Comparison of ENCODE assay signal across 8 cellular contexts in genomic region chr7:28955723-28956607, GRCh38. TPM values are rescaled to one million over a fixed set of nuclear protein-coding genes. Genes with fewer than 3 reads are reported as not detected.
A peak's percentile ranks its signal among the peaks of the same experiment; 100 is the strongest.
DNase-seq lines count a peak whose midpoint lies in the region; ATAC-seq and TF ChIP-seq lines count a peak whose summit lies in the region.

No MANE protein-coding gene starts in this region.

- peak; percentile 60 for DNase-seq in AG20443 (ENCODE audit: low spot score)
- peak; percentile 90 for DNase-seq in GM23338 (ENCODE audit: low spot score)
- DNase-seq in RWPE2 (ENCODE audit: low spot score) = peak; percentile 72
- DNase-seq in endothelial cell (ENCODE audit: low spot score) = peak; percentile 87
- DNase-seq in mesenchymal stem cell = peak; percentile 55
- peak; percentile 77 for DNase-seq in testis
- no peak for DNase-seq in SJCRH30

- no peaks in the 10 kb centered on the region for H3K9me2 ChIP-seq in GM23338 (ENCODE audit: insufficient read depth)

- peak overlapping the region; percentile 52 to 100 for H2BK12ac ChIP-seq in mesenchymal stem cell (ENCODE audit: low read length in 2 of 2)

- no peak for TF ChIP-seq POLR2A in testis (IDR thresholded peaks at IDR 0.05)

- no peak overlapping the region for H2AK5ac ChIP-seq in mesenchymal stem cell (ENCODE audit: low read length, severe bottlenecking)

- H3K27me3 ChIP-seq in GM23338 (ENCODE audit: insufficient read depth) (peaks cover 71% of the 10 kb centered on the region), RWPE2 (ENCODE audit: insufficient read depth, poor library complexity, severe bottlenecking) (peaks cover 33% of the 10 kb centered on the region), mesenchymal stem cell (ENCODE audit: control insufficient read depth in 1 of 2, insufficient read depth in 1 of 2, low read length in 2 of 2) (peaks cover 44 to 56% of the 10 kb centered on the region in 2 experiments), testis (no peaks in the 10 kb centered on the region), SJCRH30 (no peaks in the 10 kb centered on the region)

- H3K4me2 ChIP-seq in GM23338 = peak overlapping the region; percentile 87
- peak overlapping the region; percentile 72 for H3K4me2 ChIP-seq in mesenchymal stem cell (ENCODE audit: low read length, poor library complexity, severe bottlenecking)

- peak; percentile 66 for ATAC-seq in GM23338
- ATAC-seq in RWPE2 (ENCODE audit: low read depth) = peak; percentile 49
- no peak for ATAC-seq in GM21717 (IDR thresholded peaks at IDR 0.05; ENCODE audit: unreplicated experiment)

- TF ChIP-seq CTCF in GM23338 (conservative IDR thresholded peaks at IDR 0.05; ENCODE audit: low read depth in 2 of 2) (peak; percentile 59 to 85), RWPE2 (IDR thresholded peaks at IDR 0.05; ENCODE audit: poor library complexity, severe bottlenecking) (peak; percentile 69), endothelial cell (IDR thresholded peaks at IDR 0.05; ENCODE audit: unreplicated experiment) (peak; percentile 70), testis (IDR thresholded peaks at IDR 0.05) (peak; percentile 6 to 45 (median 44))

- peak overlapping the region; percentile 99 for H2AFZ ChIP-seq in GM23338
- H2AFZ ChIP-seq in mesenchymal stem cell (ENCODE audit: low read depth, low read length) = peak overlapping the region; percentile 68

- H3K9ac ChIP-seq in mesenchymal stem cell (ENCODE audit: low read length) = peak overlapping the region; percentile 19

- no peak overlapping the region for H2BK5ac ChIP-seq in mesenchymal stem cell (ENCODE audit: low read depth, low read length, poor library complexity, severe bottlenecking)

- H4K91ac ChIP-seq in mesenchymal stem cell (ENCODE audit: low read length) = peak overlapping the region; percentile 85

- 9% methylated on average over 97 of the region's 104 CpGs for WGBS in mesenchymal stem cell
- WGBS in testis, 2 donors = 11% methylated on average over 65 of the region's 104 CpGs; no CpG with 5 or more reads in 1 of the 2 donors

- H3K27me3 Mint-ChIP-seq in GM23338 (ENCODE audit: insufficient read depth, low read depth, poor library complexity) = peaks cover 40% of the 10 kb centered on the region
- H3K27me3 Mint-ChIP-seq in endothelial cell (ENCODE audit: unreplicated experiment) = peaks cover 9% of the 10 kb centered on the region

- H3K4me3 ChIP-seq in GM23338 = peak overlapping the region; percentile 70
- peak overlapping the region; percentile 26 for H3K4me3 ChIP-seq in RWPE2 (ENCODE audit: severe bottlenecking)
- peak overlapping the region; percentile 37 to 75 for H3K4me3 ChIP-seq in mesenchymal stem cell (ENCODE audit: insufficient read depth in 1 of 2, low read depth in 1 of 2, low read length in 2 of 2)
- peak overlapping the region; percentile 51 to 54 for H3K4me3 ChIP-seq in testis
- H3K4me3 ChIP-seq in SJCRH30 = no peak overlapping the region; the same call in 1 of the 2 replicates

- H3K4ac ChIP-seq in mesenchymal stem cell (ENCODE audit: low read depth in 1 of 2, low read length in 2 of 2) = peak overlapping the region; percentile 15 to 89

- intact Hi-C loops in testis (cut with DNase I; ENCODE audit: low total_unique reads) = no loop called here

- no peaks in the 10 kb centered on the region for H3K9me3 ChIP-seq in RWPE2 (ENCODE audit: severe bottlenecking)
- H3K9me3 ChIP-seq in mesenchymal stem cell (ENCODE audit: control insufficient read depth, low read length) = peaks cover 2% of the 10 kb centered on the region
- H3K9me3 ChIP-seq in testis = no peaks in the 10 kb centered on the region
- H3K9me3 ChIP-seq in SJCRH30 (replicated peaks) = no peaks in the 10 kb centered on the region

- H2BK15ac ChIP-seq in mesenchymal stem cell (ENCODE audit: low read depth, poor library complexity, severe bottlenecking) = peak overlapping the region; percentile 29

- H3K4me1 Mint-ChIP-seq in GM23338 (peaks cover 33% of the 10 kb centered on the region), endothelial cell (ENCODE audit: unreplicated experiment) (peaks cover 9% of the 10 kb centered on the region)

- no peaks in the 10 kb centered on the region for H3K36me3 ChIP-seq in GM23338 (ENCODE audit: insufficient read depth)
- H3K36me3 ChIP-seq in RWPE2 (ENCODE audit: low read depth) = no peaks in the 10 kb centered on the region
- peaks cover 0 to 8% of the 10 kb centered on the region in 2 experiments for H3K36me3 ChIP-seq in mesenchymal stem cell (ENCODE audit: control insufficient read depth in 1 of 2, insufficient read depth in 2 of 2, low read depth in 1 of 2, low read length in 2 of 2)
- H3K36me3 ChIP-seq in testis (ENCODE audit: low read depth, missing control alignments) = no peaks in the 10 kb centered on the region
- no peaks in the 10 kb centered on the region for H3K36me3 ChIP-seq in SJCRH30

- H3K18ac ChIP-seq in mesenchymal stem cell (ENCODE audit: low read depth in 1 of 2, low read length in 2 of 2) = peak overlapping the region; percentile 65 to 92

- no peaks in the 10 kb centered on the region; the same call in 1 of the 2 replicates for H4K20me1 ChIP-seq in GM23338 (replicated peaks; ENCODE audit: insufficient read depth)

- no peaks in the 10 kb centered on the region for H3K79me2 ChIP-seq in GM23338 (replicated peaks; ENCODE audit: insufficient read depth)

- H3K9me3 Mint-ChIP-seq in GM23338 (no peaks in the 10 kb centered on the region), endothelial cell (ENCODE audit: unreplicated experiment) (no peaks in the 10 kb centered on the region)

- H3F3A ChIP-seq in GM23338 (replicated peaks; ENCODE audit: low read depth) = 0 out of 2 replicates have a peak, but pooled peaks cover 11% of the 10 kb centered on the region

- H3K23ac ChIP-seq in mesenchymal stem cell (ENCODE audit: low read length in 2 of 2) = peak overlapping the region; percentile 42 to 66

- peak overlapping the region in 1 of 2 experiments; percentile 96 for H3K14ac ChIP-seq in mesenchymal stem cell (ENCODE audit: low read length in 2 of 2)

- H4K8ac ChIP-seq in mesenchymal stem cell (ENCODE audit: low read length) = peak overlapping the region; percentile 97

- peak overlapping the region; percentile 88 for H2BK120ac ChIP-seq in mesenchymal stem cell (ENCODE audit: low read depth, low read length)

- no peaks in the 10 kb centered on the region for H3K79me1 ChIP-seq in mesenchymal stem cell (replicated peaks; ENCODE audit: low read length, poor library complexity, severe bottlenecking)

- H3K36me3 Mint-ChIP-seq in GM23338 (ENCODE audit: low read depth) (no peaks in the 10 kb centered on the region), endothelial cell (ENCODE audit: low read depth, unreplicated experiment) (no peaks in the 10 kb centered on the region)

- H3K4me1 ChIP-seq in GM23338 (ENCODE audit: insufficient read depth) (peaks cover 18% of the 10 kb centered on the region), RWPE2 (ENCODE audit: insufficient read depth, poor library complexity, severe bottlenecking) (no peaks in the 10 kb centered on the region), mesenchymal stem cell (ENCODE audit: control insufficient read depth, insufficient read depth, low read depth, low read length) (peaks cover 30% of the 10 kb centered on the region), testis (peaks cover 7% of the 10 kb centered on the region), SJCRH30 (peaks cover 30% of the 10 kb centered on the region)

- H3K4me3 Mint-ChIP-seq in GM23338 = peak overlapping the region; percentile 64
- peak overlapping the region; percentile 42 for H3K4me3 Mint-ChIP-seq in endothelial cell (ENCODE audit: unreplicated experiment)

- no peak overlapping the region for H3K27ac Mint-ChIP-seq in GM23338
- no peak overlapping the region for H3K27ac Mint-ChIP-seq in endothelial cell (ENCODE audit: unreplicated experiment)

- no peak overlapping the region for H3K27ac ChIP-seq in GM23338 (ENCODE audit: low read depth)
- no peak overlapping the region for H3K27ac ChIP-seq in RWPE2 (ENCODE audit: poor library complexity, severe bottlenecking)
- no peak overlapping the region for H3K27ac ChIP-seq in mesenchymal stem cell (ENCODE audit: low read length, poor library complexity, severe bottlenecking)
- no peak overlapping the region for H3K27ac ChIP-seq in testis
- no peak overlapping the region for H3K27ac ChIP-seq in SJCRH30

TF ChIP-seq in GM23338, 12 proteins besides CTCF, POLR2A, EP300 and RAD21:
- TF ChIP-seq POLR2AphosphoS5 (IDR thresholded peaks at IDR 0.05; ENCODE audit: low read depth) = peak; percentile 48; the same call in 1 of the 2 replicates
- no peak for TF ChIP-seq CREB1 (CRISPR knock-in tag; IDR thresholded peaks at IDR 0.05; ENCODE audit: low read depth)

RNA-seq across cellular contexts. Expression of gene TRIL, which starts 2.2 kb away (rescaled TPM):
- total RNA-seq in GM23338 (2014; rRNA removed; shearing (Covaris generic)) = 4.5 and 5.1 TPM in 2 replicates
- 0.95 and 1.2 TPM in 2 replicates for polyA plus RNA-seq in GM23338 (2016; fragmentation: Nextera tagmentation; extraction: Ambion mirVana)
- total RNA-seq in endothelial cell (ENCODE audit: unreplicated experiment) = 0.23 TPM
- 6.3 TPM for polyA plus RNA-seq in mesenchymal stem cell (2013, experiment 1 of 2)
- 6.2 TPM for polyA plus RNA-seq in mesenchymal stem cell (2013, experiment 2 of 2)
- total RNA-seq in testis = 1 to 10 TPM in 1 of 2 donors, under 1 TPM in 1; 0.99 to 1.3 TPM
- polyA plus RNA-seq in testis (ENCODE audit: insufficient read depth, low read depth, low replicate concordance) = 2.0 TPM
- total RNA-seq in SJCRH30 (2014; rRNA removed; shearing (Covaris generic)) = 9.4 and 9.5 TPM in 2 replicates

Comparison
In these comparisons a context has a peak if more than half of its experiments do, and no peak if none do; other contexts are left out.
1. DNase-seq: peak in AG20443 (single experiment), GM23338 (single experiment), RWPE2 (single experiment), endothelial cell (single experiment), mesenchymal stem cell (single experiment) and testis (single experiment); none in SJCRH30 (0 of 2).
2. Peak in every context shown above with its lines, with median percentiles within 50 percentile points of each other: CTCF ChIP-seq.